8 cellular contexts compared by ENCODE assay signal in the genomic region with DNA sequence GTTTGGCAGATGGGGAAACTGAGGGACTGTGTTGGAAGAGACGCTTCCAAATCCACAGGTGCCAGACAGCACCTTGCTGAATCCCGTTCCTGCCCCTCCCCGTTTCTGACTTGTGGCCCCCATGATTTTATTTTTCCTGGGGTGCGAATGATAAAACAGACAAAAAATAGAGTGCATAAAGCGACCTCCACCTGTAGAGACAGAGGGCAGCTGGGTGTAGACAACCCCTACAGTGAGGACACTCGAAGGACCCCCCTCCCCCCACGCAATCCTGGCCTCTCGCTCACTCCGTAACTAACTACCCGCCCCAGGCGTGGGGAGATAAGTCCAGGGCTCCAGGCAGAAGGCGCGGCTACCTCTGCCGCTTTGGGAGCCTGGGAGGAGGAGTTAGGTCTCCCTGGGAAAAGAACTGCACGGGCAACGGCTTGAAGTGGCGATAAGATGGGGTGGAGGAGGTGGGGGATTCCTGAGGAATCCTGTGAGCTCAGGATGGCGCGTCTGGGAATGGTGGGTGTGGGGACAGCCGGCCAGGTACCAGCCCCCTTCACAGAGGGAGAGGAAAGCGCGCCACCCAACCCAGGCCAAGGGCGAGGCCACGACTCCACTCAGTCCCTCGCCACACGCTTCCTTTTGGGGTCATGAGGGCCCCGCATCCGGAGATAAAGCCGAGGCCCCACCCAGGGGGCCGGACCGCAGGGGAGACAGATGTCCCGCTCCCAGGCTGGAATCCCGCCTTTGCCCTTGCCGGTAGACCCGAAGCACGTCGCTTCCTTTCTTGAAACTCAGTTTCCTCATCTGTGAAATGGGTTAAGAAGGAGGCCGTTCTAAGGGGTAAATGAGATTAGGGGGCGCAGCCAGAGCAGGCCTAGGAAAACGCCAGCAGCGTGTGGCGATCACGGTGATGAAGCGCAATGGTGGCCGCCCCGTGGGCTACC. TPM values are rescaled to one million over a fixed set of nuclear protein-coding genes. Genes with fewer than 3 reads are reported as not detected.
A peak's percentile ranks its signal among the peaks of the same experiment; 100 is the strongest.
DNase-seq lines count a peak whose midpoint lies in the region; ATAC-seq, FAIRE-seq and TF ChIP-seq lines count a peak whose summit lies in the region.

No MANE protein-coding gene starts in this region.

- intact Hi-C loops in kidney (cut with DNase I): loop anchor here (10.0 kb wide), 1 partner anchor 103 kb away; a partner anchor contains a TSS

- peak; percentile 18 for ATAC-seq in GM19025 (IDR thresholded peaks at IDR 0.05; ENCODE audit: low read depth, unreplicated experiment)

- H3K4me1 ChIP-seq in kidney (ENCODE audit: control insufficient read depth in 1 of 2, insufficient read depth in 1 of 2, low read depth in 1 of 2, low read length in 2 of 2): peaks cover 12 to 26% of the 10 kb centered on the region in 2 donors

- H3K9me3 ChIP-seq in kidney (ENCODE audit: control insufficient read depth in 1 of 2, low read length in 2 of 2): no peaks in the 10 kb centered on the region

- TF ChIP-seq CTCF in LNCaP clone FGC (IDR thresholded peaks at IDR 0.05; ENCODE audit: control insufficient read depth, extremely low read depth, insufficient read depth): no peak
- no peak for TF ChIP-seq CTCF in kidney (IDR thresholded peaks at IDR 0.05; ENCODE audit: borderline replicate concordance, extremely low read depth, insufficient read depth)

- no peak for FAIRE-seq in kidney (lab: Jason Lieb, UNC)

- DNase-seq in CD1c-positive myeloid dendritic cell (ENCODE audit: extremely low spot score) (peak; percentile 53), LNCaP clone FGC (ENCODE audit: low read depth) (peak; percentile 19), T-helper 1 cell (peak in 4 of 5 donors; percentile 35 to 83 (median 45)), caudate nucleus (lab: John Stamatoyannopoulos, UW) (peak in 6 of 61 donors; percentile 22 to 59 (median 36)), kidney (peak; percentile 94), cerebellar nuclear complex (lab: John Stamatoyannopoulos, UW) (no peak)
- peak; percentile 45 to 56 for DNase-seq in stimulated activated CD8-positive, alpha-beta memory T cell treated with anti-CD3 and anti-CD28 coated beads, Interleukin-15, amount 100 ng/mL, for 48 hours (ENCODE audit: low read depth in 2 of 2)

- H3K27ac ChIP-seq in caudate nucleus (ENCODE audit: low read depth, low read length): peak overlapping the region; percentile 99
- H3K27ac ChIP-seq in kidney (ENCODE audit: low read depth in 2 of 2, low read length in 2 of 2): peak overlapping the region; percentile 99

- peaks cover 0 to 4% of the 10 kb centered on the region in 2 donors for H3K36me3 ChIP-seq in kidney (ENCODE audit: control insufficient read depth in 1 of 2, insufficient read depth in 2 of 2, low read length in 2 of 2)

- peak overlapping the region; percentile 88 to 96 for H3K9ac ChIP-seq in kidney (ENCODE audit: low read length in 2 of 2)

- peak overlapping the region; percentile 68 for H3K4me3 ChIP-seq in LNCaP clone FGC (ENCODE audit: low read depth, low read length)
- peak overlapping the region; percentile 89 to 97 for H3K4me3 ChIP-seq in kidney (ENCODE audit: low read length in 2 of 2)

RNA-seq across cellular contexts. Expression of a gene that starts 1.9 kb away (rescaled TPM):
- total RNA-seq in kidney: 196 TPM
- 118 TPM for polyA plus RNA-seq in kidney (ENCODE audit: insufficient read depth, low read depth, low replicate concordance)

RNA-seq across cellular contexts. Expression of a gene that starts 15.7 kb away (rescaled TPM):
- 37.6 TPM for total RNA-seq in kidney
- 1.2 TPM for polyA plus RNA-seq in kidney (ENCODE audit: insufficient read depth, low read depth, low replicate concordance)

RNA-seq across cellular contexts. Expression of a gene that starts 21.2 kb away (rescaled TPM):
- 9.0 TPM for total RNA-seq in kidney
- polyA plus RNA-seq in kidney (ENCODE audit: insufficient read depth, low read depth, low replicate concordance): 10.5 TPM

RNA-seq across cellular contexts. Expression of a gene that starts 41.1 kb away (rescaled TPM):
- total RNA-seq in kidney: 6.2 TPM
- polyA plus RNA-seq in kidney (ENCODE audit: insufficient read depth, low read depth, low replicate concordance): 7.6 TPM

Comparison
In these comparisons a context has a peak if more than half of its experiments do, and no peak if none do; other contexts are left out.
1. DNase-seq: peak in CD1c-positive myeloid dendritic cell (single experiment), LNCaP clone FGC (single experiment), T-helper 1 cell (4 of 5), kidney (single experiment) and stimulated activated CD8-positive, alpha-beta memory T cell treated with anti-CD3 and anti-CD28 coated beads, Interleukin-15, amount 100 ng/mL, for 48 hours (2 of 2); none in cerebellar nuclear complex (0 of 2).